ENCODE assay signal across 8 cellular contexts in the genomic region with DNA sequence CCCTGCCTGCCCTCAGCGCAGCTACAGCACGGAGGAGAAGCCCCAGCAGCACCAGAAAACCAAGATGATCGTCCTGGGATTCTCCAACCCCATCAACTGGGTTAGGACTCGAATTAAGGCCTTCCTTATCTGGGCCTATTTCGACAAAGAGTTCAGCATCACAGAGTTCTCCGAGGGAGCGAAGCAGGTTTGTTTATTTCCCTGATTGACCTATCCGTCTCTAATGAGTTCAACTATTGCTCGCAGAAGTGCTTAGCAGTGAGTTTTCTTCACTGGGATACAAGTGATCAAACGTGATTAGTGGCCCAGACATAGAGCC. TPM values are rescaled to one million over a fixed set of nuclear protein-coding genes. Genes with fewer than 3 reads are reported as not detected.
DNase-seq lines count a peak whose midpoint lies in the region; ATAC-seq and TF ChIP-seq lines count a peak whose summit lies in the region.

No MANE protein-coding gene starts in this region.

- H3K9ac ChIP-seq in Karpas-422 (ENCODE audit: low read length): peak overlapping the region; percentile 88

- H3K4me1 ChIP-seq in Karpas-422 (ENCODE audit: low read length) (peaks cover 46% of the 10 kb centered on the region), ectodermal cell (ENCODE audit: control insufficient read depth, insufficient read depth, low read length) (peaks cover 7% of the 10 kb centered on the region), neuron (ENCODE audit: insufficient read depth, low read length) (peaks cover 8% of the 10 kb centered on the region)

- H3K36me3 ChIP-seq in GM06990 (ENCODE audit: control insufficient read depth, insufficient read depth, low read length) (peaks cover 3% of the 10 kb centered on the region), Karpas-422 (ENCODE audit: insufficient read depth, low read length) (peaks cover 26% of the 10 kb centered on the region; the same call in 1 of the 2 replicates), ectodermal cell (ENCODE audit: control insufficient read depth, insufficient read depth, low read length) (peaks cover 7% of the 10 kb centered on the region), neuron (ENCODE audit: insufficient read depth, low read length) (peaks cover 38% of the 10 kb centered on the region)

- DNase-seq in GM06990 (ENCODE audit: extremely low read depth, insufficient read length) (no peak), Karpas-422 (peak; percentile 55), SHP77 (lab: John Stamatoyannopoulos, UW) (no peak), COLO668 (lab: John Stamatoyannopoulos, UW; ENCODE audit: unreplicated experiment) (no peak)
- no peak for DNase-seq in stimulated activated naive CD4-positive, alpha-beta T cell (lab: John Stamatoyannopoulos, UW)

- H3K4me3 ChIP-seq in GM06990 (replicated peaks; ENCODE audit: low read depth, low read length) (peak overlapping the region; percentile 99), Karpas-422 (ENCODE audit: low read length) (peak overlapping the region; percentile 89), ectodermal cell (ENCODE audit: insufficient read depth, low read depth, low read length) (peak overlapping the region; percentile 88), neuron (ENCODE audit: low read length) (peak overlapping the region; percentile 81)

- no peak for ATAC-seq in GM19023 (IDR thresholded peaks at IDR 0.05; ENCODE audit: unreplicated experiment)

- peak overlapping the region; percentile 78 for H3K4me2 ChIP-seq in Karpas-422 (ENCODE audit: low read depth, low read length, poor library complexity, severe bottlenecking)

- H3K27me3 ChIP-seq in GM06990 (replicated peaks; ENCODE audit: control insufficient read depth, insufficient read depth, low read length): no peaks in the 10 kb centered on the region
- H3K27me3 ChIP-seq in Karpas-422 (ENCODE audit: low read length): no peaks in the 10 kb centered on the region
- no peaks in the 10 kb centered on the region for H3K27me3 ChIP-seq in ectodermal cell (ENCODE audit: control insufficient read depth, insufficient read depth, low read length, poor library complexity, severe bottlenecking)
- no peaks in the 10 kb centered on the region for H3K27me3 ChIP-seq in neuron (ENCODE audit: insufficient read depth, low read length)

- 1 to 2% methylated on average over 10 of the region's 10 CpGs for WGBS in ectodermal cell, 2 experiments

- H2AFZ ChIP-seq in Karpas-422 (ENCODE audit: low read length) (peak overlapping the region; percentile 71; the same call in 1 of the 2 replicates), neuron (ENCODE audit: low read depth, low read length) (peak overlapping the region; percentile 92)

- no peaks in the 10 kb centered on the region for H3K9me2 ChIP-seq in Karpas-422 (replicated peaks; ENCODE audit: insufficient read depth, low read length)

- TF ChIP-seq CTCF in GM06990 (IDR thresholded peaks at IDR 0.05; ENCODE audit: insufficient read depth, low read length, poor library complexity, severe bottlenecking): no peak

- peaks cover 95% of the 10 kb centered on the region for H3K79me2 ChIP-seq in Karpas-422 (ENCODE audit: low read length)

- no peaks in the 10 kb centered on the region for H4K20me1 ChIP-seq in Karpas-422 (ENCODE audit: insufficient read depth, low read depth, low read length)

- H3K27ac ChIP-seq in Karpas-422 (ENCODE audit: low read length) (peak overlapping the region; percentile 55; the same call in 1 of the 2 replicates), ectodermal cell (ENCODE audit: insufficient read depth, low read depth, low read length, poor library complexity, severe bottlenecking) (peak overlapping the region; percentile 96)

- H3K9me3 ChIP-seq in Karpas-422 (ENCODE audit: low read length) (no peaks in the 10 kb centered on the region), ectodermal cell (ENCODE audit: control insufficient read depth, low read length) (no peaks in the 10 kb centered on the region), neuron (ENCODE audit: low read length) (no peaks in the 10 kb centered on the region)

RNA-seq across cellular contexts. Expression of a gene that starts 0.6 kb away (rescaled TPM):
- 10.8 and 26.9 TPM in 2 replicates for total RNA-seq in Karpas-422 (2014; rRNA removed; shearing (Covaris generic); ENCODE audit: low replicate concordance)
- 21.2 TPM for polyA plus RNA-seq in ectodermal cell (2013, experiment 1 of 4)
- polyA plus RNA-seq in ectodermal cell (2013, experiment 2 of 4): 22.1 TPM
- polyA plus RNA-seq in ectodermal cell (2013, experiment 3 of 4): 21.2 TPM
- polyA plus RNA-seq in ectodermal cell (2013, experiment 4 of 4): 22.6 TPM

RNA-seq across cellular contexts. Expression of a gene that starts 0.7 kb away (rescaled TPM):
- 7.5 and 10.5 TPM in 2 replicates for total RNA-seq in Karpas-422 (2014; rRNA removed; shearing (Covaris generic); ENCODE audit: low replicate concordance)
- polyA plus RNA-seq in ectodermal cell (2013, experiment 1 of 4): 12.9 TPM
- polyA plus RNA-seq in ectodermal cell (2013, experiment 2 of 4): 13.6 TPM
- 10.2 TPM for polyA plus RNA-seq in ectodermal cell (2013, experiment 3 of 4)
- 10.9 TPM for polyA plus RNA-seq in ectodermal cell (2013, experiment 4 of 4)

RNA-seq across cellular contexts. Expression of a gene that starts 44.9 kb away (rescaled TPM):
- 14.3 and 21.1 TPM in 2 replicates for total RNA-seq in Karpas-422 (2014; rRNA removed; shearing (Covaris generic); ENCODE audit: low replicate concordance)
- polyA plus RNA-seq in ectodermal cell (2013, experiment 1 of 4): 24.4 TPM
- 23.1 TPM for polyA plus RNA-seq in ectodermal cell (2013, experiment 2 of 4)
- 19.7 TPM for polyA plus RNA-seq in ectodermal cell (2013, experiment 3 of 4)
- polyA plus RNA-seq in ectodermal cell (2013, experiment 4 of 4): 19.9 TPM
